In genomic region chr6:41917528-41917927, GRCh38 we compare ENCODE assay signal across 10 cellular contexts. TPM values are rescaled to one million over a fixed set of nuclear protein-coding genes. Genes with fewer than 3 reads are reported as not detected.
A peak's percentile ranks its signal among the peaks of the same experiment; 100 is the strongest.
DNase-seq lines count a peak whose midpoint lies in the region; ATAC-seq and TF ChIP-seq lines count a peak whose summit lies in the region.
"Had no signal": no experiment of that assay in that cellular context is flagged by ENCODE, and none has a peak within 500 bp of the region (broad histone marks: within the 10 kb centered on the region; RNA-seq: fewer than 3 reads in every experiment).

No MANE protein-coding gene starts in this region.

- H3K4me1 ChIP-seq in left ventricle myocardium inferior (peaks cover 68% of the 10 kb centered on the region), right cardiac atrium (ENCODE audit: control insufficient read depth, insufficient read depth, low read length) (no peaks in the 10 kb centered on the region), smooth muscle cell (ENCODE audit: low read depth) (peaks cover 17% of the 10 kb centered on the region)

- peak overlapping the region; percentile 26 for H3K4me2 ChIP-seq in smooth muscle cell

- POLR2A ChIA-PET in RWPE1 (lab: Yijun Ruan, JAX; ENCODE audit: low non-redundant PET) = no interaction called here

- no peak for TF ChIP-seq POLR2A in erythroblast (IDR thresholded peaks at IDR 0.05; ENCODE audit: low read length)

- peaks cover 49% of the 10 kb centered on the region for H3K79me2 ChIP-seq in smooth muscle cell (ENCODE audit: low read depth)

- CTCF ChIA-PET in RWPE1 (lab: Yijun Ruan, JAX) = no interaction called here

- 49% methylated on average over 4 of the region's 4 CpGs for WGBS in right cardiac atrium
- 27% methylated on average over 4 of the region's 4 CpGs for WGBS in smooth muscle cell (ENCODE audit: low lambda C conversion rate)

- no peaks in the 10 kb centered on the region for H3F3A ChIP-seq in smooth muscle cell (ENCODE audit: low read depth)

- DNase-seq in left ventricle myocardium inferior = no peak
- DNase-seq in right cardiac atrium = no peak
- peak; percentile 86 for DNase-seq in RWPE1 (ENCODE audit: low spot score)
- peak; percentile 47 to 65 for DNase-seq in erythroblast (lab: John Stamatoyannopoulos, UW)
- DNase-seq in smooth muscle cell (lab: John Stamatoyannopoulos, UW; ENCODE audit: unreplicated experiment) = no peak
- DNase-seq in NOMO-1 (lab: John Stamatoyannopoulos, UW; ENCODE audit: unreplicated experiment in 2 of 2) = no peak
- DNase-seq: activated effector memory CD4-positive, alpha-beta T cell treated with Interleukin-2 at 50 U/mL for 16 hours; immature natural killer cell had no signal

- H3K27me3 ChIP-seq in left ventricle myocardium inferior (ENCODE audit: low read depth) = no peaks in the 10 kb centered on the region
- H3K27me3 ChIP-seq in right cardiac atrium (ENCODE audit: control insufficient read depth, insufficient read depth) = no peaks in the 10 kb centered on the region
- no peaks in the 10 kb centered on the region for H3K27me3 ChIP-seq in smooth muscle cell (ENCODE audit: low read depth)

- intact Hi-C loops in left ventricle myocardium inferior (cut with micrococcal nuclease) = no loop called here
- intact Hi-C loops in right cardiac atrium (cut with DNase I) = no loop called here

- H3K9me3 ChIP-seq in left ventricle myocardium inferior (replicated peaks) (no peaks in the 10 kb centered on the region), right cardiac atrium (ENCODE audit: control insufficient read depth, low read length) (no peaks in the 10 kb centered on the region), smooth muscle cell (replicated peaks; ENCODE audit: low read depth) (no peaks in the 10 kb centered on the region)

- no peak overlapping the region for H2AFZ ChIP-seq in smooth muscle cell (ENCODE audit: low read depth)

- no peak for ATAC-seq in right cardiac atrium
- no peak for ATAC-seq in HG03196 (IDR thresholded peaks at IDR 0.05; ENCODE audit: unreplicated experiment)
- ATAC-seq in GM19467 (IDR thresholded peaks at IDR 0.05; ENCODE audit: unreplicated experiment) = no peak

- TF ChIP-seq CTCF in left ventricle myocardium inferior (IDR thresholded peaks at IDR 0.05; ENCODE audit: borderline replicate concordance) (no peak), RWPE1 (conservative IDR thresholded peaks at IDR 0.05; ENCODE audit: low read depth) (no peak), smooth muscle cell (IDR thresholded peaks at IDR 0.05; ENCODE audit: borderline replicate concordance, insufficient read depth, poor library complexity, severe bottlenecking) (no peak)

- no peaks in the 10 kb centered on the region for H4K20me1 ChIP-seq in smooth muscle cell (ENCODE audit: low read depth)

- H3K4me3 ChIP-seq in left ventricle myocardium inferior (no peak overlapping the region), right cardiac atrium (ENCODE audit: low read length) (no peak overlapping the region), smooth muscle cell (no peak overlapping the region)

- peak overlapping the region; percentile 13 for H3K9ac ChIP-seq in smooth muscle cell (ENCODE audit: low read depth)

- peaks cover 43% of the 10 kb centered on the region for H3K36me3 ChIP-seq in left ventricle myocardium inferior
- no peaks in the 10 kb centered on the region for H3K36me3 ChIP-seq in smooth muscle cell (ENCODE audit: low read depth)

- H3K27ac ChIP-seq in left ventricle myocardium inferior (replicated peaks) (peak overlapping the region; percentile 27), right cardiac atrium (ENCODE audit: low read length) (no peak overlapping the region), RWPE1 (peak overlapping the region; percentile 89), smooth muscle cell (ENCODE audit: low read depth) (peak overlapping the region; percentile 76)

RNA-seq across cellular contexts. Expression of gene MED20, which starts 3.4 kb away (rescaled TPM):
- total RNA-seq in left ventricle myocardium inferior (18.1 TPM), right cardiac atrium (10 to 100 TPM; 12.6 to 16.0 (median 14.1) TPM), smooth muscle cell (13.2 and 13.4 TPM in 2 replicates)
- polyA plus RNA-seq in right cardiac atrium (9.4 TPM), smooth muscle cell (14.0 and 14.9 TPM in 2 replicates)

RNA-seq across cellular contexts. Expression of gene BYSL, which starts 3.8 kb away (rescaled TPM):
- total RNA-seq in left ventricle myocardium inferior (9.0 TPM), right cardiac atrium (10 to 100 TPM in 2 of 4 donors, 1 to 10 TPM in 2; 7.4 to 12.4 (median 9.5) TPM), smooth muscle cell (10.8 and 11.4 TPM in 2 replicates)
- polyA plus RNA-seq in right cardiac atrium (6.5 TPM), smooth muscle cell (23.8 and 26.2 TPM in 2 replicates)

RNA-seq across cellular contexts. Expression of gene USP49, which starts 22.4 kb away (rescaled TPM):
- 0.71 TPM for total RNA-seq in left ventricle myocardium inferior
- 1 to 10 TPM; 1.8 to 2.6 (median 2.3) TPM for total RNA-seq in right cardiac atrium
- polyA plus RNA-seq in right cardiac atrium = 1.5 TPM
- total RNA-seq in smooth muscle cell = 2.3 and 5.2 TPM in 2 replicates
- polyA plus RNA-seq in smooth muscle cell = 1.9 and 3.0 TPM in 2 replicates

RNA-seq across cellular contexts. Expression of gene CCND3, which starts 24.1 kb away (rescaled TPM):
- 44.5 TPM for total RNA-seq in left ventricle myocardium inferior
- total RNA-seq in right cardiac atrium = 10 to 100 TPM; 52.2 to 62.5 (median 56.6) TPM
- polyA plus RNA-seq in right cardiac atrium = 72.1 TPM
- 31.5 and 48.0 TPM in 2 replicates for total RNA-seq in smooth muscle cell
- 84.2 and 107 TPM in 2 replicates for polyA plus RNA-seq in smooth muscle cell

Comparison
In these comparisons a context has a peak if more than half of its experiments do, and no peak if none do; other contexts are left out.
1. DNase-seq: peak in RWPE1 (single experiment) and erythroblast (2 of 2); none in left ventricle myocardium inferior (single experiment), right cardiac atrium (0 of 3), smooth muscle cell (single experiment) and NOMO-1 (0 of 2).